Comparison of ENCODE assay signal across 14 cellular contexts in genomic region chr7:157554393-157555238, GRCh38.
"Had no signal": no experiment of that assay in that cellular context is flagged by ENCODE, and none has a peak within 500 bp of the region (broad histone marks: within the 10 kb centered on the region; RNA-seq: fewer than 3 reads in every experiment).

No MANE protein-coding gene starts in this region.

- DNase-seq: activated CD4-positive, alpha-beta T cell treated with anti-CD3 and anti-CD28 coated beads, Interleukin-2, amount 10 ng/mL, durations not matched to agents 7 days and 5 days; activated CD4-positive, CD25-positive, alpha-beta regulatory T cell; activated gamma-delta T cell treated with Interleukin-2 at 50 U/mL for 16 hours; activated T-cell treated with anti-CD3 and anti-CD28 coated beads, Interleukin-2, amount 50 U/mL, for 4 hours; caudate nucleus; effector CD8-positive, alpha-beta T cell; psoas muscle; stimulated activated CD4-positive, alpha-beta T cell treated with anti-CD3 and anti-CD28 coated beads, Interleukin-2, amount 100 ng/mL, for 24 hours; stimulated activated naive B cell treated with anti-CD40 and anti-IgM and Interleukin-4, amounts not matched to agents 10 μg/mL and 1 μg/mL and 100 μg/mL, for 72 hours; T-helper 17 cell had no signal

- H3K4me3 ChIP-seq: coronary artery, heart left ventricle, left lung, psoas muscle, right lobe of liver had no signal

- H3K36me3 ChIP-seq: heart left ventricle, left lung, right lobe of liver had no signal

- H3K9me3 ChIP-seq: heart left ventricle, left lung, psoas muscle, right lobe of liver had no signal

- H3K27ac ChIP-seq: coronary artery, heart left ventricle, psoas muscle, right lobe of liver had no signal

- H3K27me3 ChIP-seq: heart left ventricle, left lung, right lobe of liver had no signal

- H3K4me1 ChIP-seq: heart left ventricle, left lung, psoas muscle, right lobe of liver had no signal

- ATAC-seq: activated T-cell treated with anti-CD3 and anti-CD28 coated beads, Interleukin-2, amount 50 U/mL, for 4 hours; heart left ventricle; psoas muscle; stimulated activated naive B cell treated with anti-CD40 and anti-IgM and Interleukin-4, amounts not matched to agents 10 μg/mL and 1 μg/mL and 100 μg/mL, for 72 hours; T-helper 17 cell had no signal
